ENCODE assay signal across 1 cellular context in genomic region chr9:35938474-35939145, GRCh38.
TF ChIP-seq lines count a peak whose summit lies in the region.

No MANE protein-coding gene starts in this region.

TF ChIP-seq in IMR-90, 13 proteins besides CTCF, POLR2A, EP300 and RAD21:
- TF ChIP-seq NFE2L2 (IDR thresholded peaks at IDR 0.05; ENCODE audit: low read depth, low read length) (no peak), MAFK (IDR thresholded peaks at IDR 0.05; ENCODE audit: low read depth, low read length) (no peak), USF2 (IDR thresholded peaks at IDR 0.05; ENCODE audit: low read depth, low read length) (no peak), MAZ (IDR thresholded peaks at IDR 0.05; ENCODE audit: borderline replicate concordance, low read depth, low read length) (no peak), RCOR1 (IDR thresholded peaks at IDR 0.05; ENCODE audit: insufficient replicate concordance, low read length) (no peak), BHLHE40 (IDR thresholded peaks at IDR 0.05; ENCODE audit: low read depth, low read length) (no peak)
